Comparison of ENCODE assay signal across 21 cellular contexts in the genomic region with DNA sequence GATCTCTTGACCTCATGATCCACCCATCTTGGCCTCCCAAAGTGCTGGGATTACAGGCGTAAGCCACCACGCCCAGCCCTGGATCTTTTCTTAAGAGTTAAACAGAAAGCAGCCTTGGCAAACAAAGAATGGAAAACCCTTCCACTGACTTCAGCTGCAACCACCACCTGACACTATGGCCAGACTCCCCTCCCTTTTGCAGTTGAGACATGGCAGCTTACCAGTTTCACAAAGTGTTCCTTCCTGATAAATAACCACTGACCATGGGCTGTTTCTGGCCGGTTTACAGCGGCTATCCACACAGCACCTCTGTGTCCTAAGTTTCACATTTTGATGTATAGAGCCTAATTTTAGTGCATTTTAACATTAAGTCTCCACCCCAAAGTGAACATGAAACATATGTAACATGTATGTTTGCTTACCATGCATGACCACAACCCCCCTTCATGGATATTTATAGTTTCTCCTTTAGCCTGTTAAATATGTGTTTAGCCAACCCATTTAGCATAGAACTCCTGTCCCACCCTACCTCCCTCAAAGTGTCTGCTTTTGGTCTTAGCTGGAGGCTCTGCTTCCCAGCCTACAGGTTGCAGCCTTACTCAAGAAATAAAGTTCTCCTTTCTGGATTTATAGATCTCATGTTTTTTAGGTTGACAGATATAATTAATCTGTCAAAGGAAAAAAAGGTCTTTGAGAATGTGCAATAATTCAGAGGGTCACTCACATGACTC. TPM values are rescaled to one million over a fixed set of nuclear protein-coding genes. Genes with fewer than 3 reads are reported as not detected.
A peak's percentile ranks its signal among the peaks of the same experiment; 100 is the strongest.
DNase-seq lines count a peak whose midpoint lies in the region; ATAC-seq, FAIRE-seq and TF ChIP-seq lines count a peak whose summit lies in the region.
"Had no signal": no experiment of that assay in that cellular context is flagged by ENCODE, and none has a peak within 500 bp of the region (broad histone marks: within the 10 kb centered on the region; RNA-seq: fewer than 3 reads in every experiment).

No MANE protein-coding gene starts in this region.

- no peaks in the 10 kb centered on the region for H3K36me3 ChIP-seq in Karpas-422 (ENCODE audit: insufficient read depth, low read length)
- H3K36me3 ChIP-seq in body of pancreas (replicated peaks in 1 of 2; ENCODE audit: insufficient read depth in 1 of 2, low read depth in 2 of 2), result no peaks in the 10 kb centered on the region
- no peaks in the 10 kb centered on the region for H3K36me3 ChIP-seq in pancreas
- H3K36me3 ChIP-seq: BLaER1 treated with 17β-estradiol and CSF1 and Interleukin-3, amounts not matched to agents 10 nM and 100 nM had no signal

- H3K79me2 ChIP-seq in Karpas-422 (ENCODE audit: low read length), result no peaks in the 10 kb centered on the region

- H3K4me1 ChIP-seq in Karpas-422 (ENCODE audit: low read length) (no peaks in the 10 kb centered on the region), body of pancreas (no peaks in the 10 kb centered on the region), pancreas (no peaks in the 10 kb centered on the region)
- H3K4me1 ChIP-seq: BLaER1 treated with 17β-estradiol and CSF1 and Interleukin-3, amounts not matched to agents 10 nM and 100 nM had no signal

- H3K9me3 ChIP-seq in Karpas-422 (ENCODE audit: low read length) (no peaks in the 10 kb centered on the region), body of pancreas (no peaks in the 10 kb centered on the region), pancreas (no peaks in the 10 kb centered on the region)
- H3K9me3 ChIP-seq: BLaER1 treated with 17β-estradiol and CSF1 and Interleukin-3, amounts not matched to agents 10 nM and 100 nM had no signal

- no peaks in the 10 kb centered on the region for H3K9me2 ChIP-seq in Karpas-422 (replicated peaks; ENCODE audit: insufficient read depth, low read length)

- FAIRE-seq in pancreas (lab: Jason Lieb, UNC), result no peak
- FAIRE-seq: GM12878, GM19239, H1 had no signal

- no peak overlapping the region for H3K9ac ChIP-seq in Karpas-422 (ENCODE audit: low read length)
- H3K9ac ChIP-seq: BLaER1 treated with 17β-estradiol and CSF1 and Interleukin-3, amounts not matched to agents 10 nM and 100 nM had no signal

- TF ChIP-seq POLR2A in body of pancreas (IDR thresholded peaks at IDR 0.05), result no peak

- no peak overlapping the region for H3K27ac ChIP-seq in Karpas-422 (ENCODE audit: low read length)
- peak overlapping the region in 1 of 4 donors; percentile 7 for H3K27ac ChIP-seq in body of pancreas
- H3K27ac ChIP-seq in pancreas, result no peak overlapping the region
- H3K27ac ChIP-seq: BLaER1 treated with 17β-estradiol and CSF1 and Interleukin-3, amounts not matched to agents 10 nM and 100 nM; PC-9 had no signal

- ATAC-seq in body of pancreas, result peak; percentile 83
- peak in 3 of 4 donors; percentile 46 to 59 (median 46) for ATAC-seq in pancreas
- no peak for ATAC-seq in HG03354 (IDR thresholded peaks at IDR 0.05; ENCODE audit: poor library complexity, severe bottlenecking, unreplicated experiment)
- ATAC-seq: CD8-positive, alpha-beta T cell; GM12878 had no signal

- DNase-seq in Karpas-422, result peak; percentile 24
- DNase-seq in RPMI8226, result peak; percentile 5
- DNase-seq in body of pancreas, result peak; percentile 22 to 61 (median 38)
- no peak for DNase-seq in pancreas
- no peak for DNase-seq in germinal center (ENCODE audit: low spot score)
- no peak for DNase-seq in amniotic stem cell (lab: John Stamatoyannopoulos, UW)
- DNase-seq: CD8-positive, alpha-beta T cell; DMS53; EL; KG1; NCI-H1417; NCI-H187 treated with DMSO at 0.1 percent for 48 hours; NCI-H2227 treated with DMSO at 0.1 percent for 48 hours; NCI-H524; NCI-H82; PC-9 had no signal

- TF ChIP-seq CTCF in body of pancreas (IDR thresholded peaks at IDR 0.05) (no peak), pancreas (IDR thresholded peaks at IDR 0.05) (no peak)

- no peak overlapping the region for H3K4me2 ChIP-seq in Karpas-422 (ENCODE audit: low read depth, low read length, poor library complexity, severe bottlenecking)
- H3K4me2 ChIP-seq: BLaER1 treated with 17β-estradiol and CSF1 and Interleukin-3, amounts not matched to agents 10 nM and 100 nM; PC-9 had no signal

- no peak overlapping the region for H2AFZ ChIP-seq in Karpas-422 (ENCODE audit: low read length)
- H2AFZ ChIP-seq: PC-9 had no signal

- no peaks in the 10 kb centered on the region for H4K20me1 ChIP-seq in Karpas-422 (ENCODE audit: insufficient read depth, low read depth, low read length)
- H4K20me1 ChIP-seq: BLaER1 treated with 17β-estradiol and CSF1 and Interleukin-3, amounts not matched to agents 10 nM and 100 nM had no signal

- H3K4me3 ChIP-seq in Karpas-422 (ENCODE audit: low read length) (no peak overlapping the region), body of pancreas (no peak overlapping the region), pancreas (no peak overlapping the region)
- H3K4me3 ChIP-seq: BLaER1 treated with 17β-estradiol and CSF1 and Interleukin-3, amounts not matched to agents 10 nM and 100 nM; GM12878; PC-9 had no signal

- 52 to 86% methylated on average over 4 of the region's 4 CpGs for WGBS in body of pancreas, 2 donors
- 77 to 93% methylated on average over 4 of the region's 4 CpGs for WGBS in pancreas, 2 donors

- intact Hi-C loops in body of pancreas (cut with DNase I), result no loop called here
- intact Hi-C loops in pancreas (cut with DNase I), result no loop called here

- H3K27me3 ChIP-seq in Karpas-422 (ENCODE audit: low read length) (no peaks in the 10 kb centered on the region), body of pancreas (no peaks in the 10 kb centered on the region), pancreas (no peaks in the 10 kb centered on the region)
- H3K27me3 ChIP-seq: BLaER1 treated with 17β-estradiol and CSF1 and Interleukin-3, amounts not matched to agents 10 nM and 100 nM had no signal

RNA-seq across cellular contexts. Expression of a gene that starts 32.7 kb away (rescaled TPM):
- total RNA-seq in Karpas-422 (2014; rRNA removed; shearing (Covaris generic); ENCODE audit: low replicate concordance), result 8.0 and 12.3 TPM in 2 replicates
- total RNA-seq in body of pancreas (1 to 10 TPM; 4.3 to 4.4 TPM), pancreas (10 to 100 TPM; 18.4 to 38.1 (median 25.5) TPM)
- 10 to 100 TPM in 1 of 2 donors, 1 to 10 TPM in 1; 4.0 to 11.0 TPM for polyA plus RNA-seq in pancreas

RNA-seq across cellular contexts. Expression of a gene that starts 36.1 kb away (rescaled TPM):
- total RNA-seq in Karpas-422 (2014; rRNA removed; shearing (Covaris generic); ENCODE audit: low replicate concordance), result 21.3 and 32.8 TPM in 2 replicates
- 10 to 100 TPM; 11.2 to 16.6 TPM for total RNA-seq in body of pancreas
- 10 to 100 TPM in 2 of 6 donors, 1 to 10 TPM in 4; 5.8 to 14.8 (median 7.9) TPM for total RNA-seq in pancreas
- 1 to 10 TPM; 3.8 to 9.3 TPM for polyA plus RNA-seq in pancreas

RNA-seq across cellular contexts. Expression of a gene that starts 57.8 kb away (rescaled TPM):
- total RNA-seq in Karpas-422 (2014; rRNA removed; shearing (Covaris generic); ENCODE audit: low replicate concordance), result 3.2 and 7.2 TPM in 2 replicates
- 10 to 100 TPM in 1 of 2 donors, under 1 TPM in 1; 0.99 to 15.0 TPM for total RNA-seq in body of pancreas
- total RNA-seq in pancreas, result 1 to 10 TPM; 1.2 to 4.3 (median 2.3) TPM
- polyA plus RNA-seq in pancreas, result 1 to 10 TPM; 1.1 to 3.1 TPM

RNA-seq across cellular contexts. Expression of a gene that starts 58.3 kb away (rescaled TPM):
- 43.4 and 74.7 TPM in 2 replicates for total RNA-seq in Karpas-422 (2014; rRNA removed; shearing (Covaris generic); ENCODE audit: low replicate concordance)
- total RNA-seq in body of pancreas (100 to 1,000 TPM in 1 of 2 donors, 10 to 100 TPM in 1; 36.1 to 116 TPM), pancreas (10 to 100 TPM in 5 of 6 donors, 1 to 10 TPM in 1; 8.6 to 32.6 (median 18.2) TPM)
- polyA plus RNA-seq in pancreas, result 10 to 100 TPM; 19.1 to 20.3 TPM

Comparison
In these comparisons a context has a peak if more than half of its experiments do, and no peak if none do; other contexts are left out.
1. DNase-seq: peak in Karpas-422 (single experiment), RPMI8226 (single experiment) and body of pancreas (4 of 4); none in pancreas (0 of 6), germinal center (single experiment) and amniotic stem cell (single experiment).